ENCODE assay signal across 15 cellular contexts in genomic region chr10:63901228-63901627, GRCh38.
DNase-seq lines count a peak whose midpoint lies in the region; ATAC-seq and TF ChIP-seq lines count a peak whose summit lies in the region.
"Had no signal": no experiment of that assay in that cellular context is flagged by ENCODE, and none has a peak within 500 bp of the region (broad histone marks: within the 10 kb centered on the region; RNA-seq: fewer than 3 reads in every experiment).

No MANE protein-coding gene starts in this region.

- TF ChIP-seq CTCF in A673 (conservative IDR thresholded peaks at IDR 0.05; ENCODE audit: low read depth, low read length): peak; percentile 51
- peak; percentile 55 for TF ChIP-seq CTCF in GM12875 (IDR thresholded peaks at IDR 0.05; ENCODE audit: borderline replicate concordance, insufficient read depth, low read depth, low read length)

- H3K27me3 ChIP-seq in A673 (replicated peaks; ENCODE audit: insufficient read depth, low read depth, low read length, poor library complexity): no peaks in the 10 kb centered on the region

- intact Hi-C loops in A673 (cut with micrococcal nuclease; ENCODE audit: unreplicated experiment): no loop called here

- H3K36me3 ChIP-seq in A673 (ENCODE audit: insufficient read depth, low read length, poor library complexity, severe bottlenecking): no peaks in the 10 kb centered on the region

- CTCF ChIA-PET in A673 (lab: Charles Lee): no interaction called here

- H3K4me3 ChIP-seq in A673 (ENCODE audit: low read depth, low read length, poor library complexity, severe bottlenecking) (no peak overlapping the region), GM12875 (ENCODE audit: low read depth, low read length) (no peak overlapping the region)

- no peak overlapping the region for H3K4me3 Mint-ChIP-seq in activated T-cell treated with anti-CD3 and anti-CD28 coated beads, Interleukin-2, amount 50 U/mL, for 4 hours
- H3K4me3 Mint-ChIP-seq: activated CD8-positive, alpha-beta memory T cell treated with anti-CD3 and anti-CD28 coated beads, Interleukin-2, amount 10 ng/mL, durations not matched to agents 7 days and 5 days; CD8-positive, alpha-beta T cell had no signal

- no peaks in the 10 kb centered on the region for H3K9me3 ChIP-seq in A673 (ENCODE audit: low read depth, low read length, poor library complexity, severe bottlenecking)

- DNase-seq in A673 (ENCODE audit: low spot score) (no peak), dermis blood vessel endothelial cell (peak; percentile 1), NCI-H146 treated with DMSO at 0.1 percent for 48 hours (lab: John Stamatoyannopoulos, UW; ENCODE audit: unreplicated experiment) (no peak), SKM-1 (lab: John Stamatoyannopoulos, UW; ENCODE audit: unreplicated experiment) (no peak)
- no peak for DNase-seq in activated T-cell treated with anti-CD3 and anti-CD28 coated beads, Interleukin-2, amount 50 U/mL, for 4 hours
- DNase-seq: activated CD8-positive, alpha-beta memory T cell treated with anti-CD3 and anti-CD28 coated beads, Interleukin-2, amount 10 ng/mL, durations not matched to agents 7 days and 5 days; CD8-positive, alpha-beta T cell; central memory CD4-positive, alpha-beta T cell; hippocampal formation; NCI-H146; stimulated activated CD4-positive, alpha-beta T cell treated with anti-CD3 and anti-CD28 coated beads, Interleukin-1b, Interleukin-23, amount 100 ng/mL, for 48 hours; substantia nigra had no signal

- POLR2A ChIA-PET in A673 (lab: Charles Lee; ENCODE audit: low non-redundant PET): no interaction called here

- H3K36me3 Mint-ChIP-seq in activated T-cell treated with anti-CD3 and anti-CD28 coated beads, Interleukin-2, amount 50 U/mL, for 4 hours (ENCODE audit: insufficient read depth): no peaks in the 10 kb centered on the region
- H3K36me3 Mint-ChIP-seq: activated CD8-positive, alpha-beta memory T cell treated with anti-CD3 and anti-CD28 coated beads, Interleukin-2, amount 10 ng/mL, durations not matched to agents 7 days and 5 days; CD8-positive, alpha-beta T cell had no signal

- BruUV-seq in A673 (replicated peaks; lab: Mats Ljungman, UMichigan): no TSS peak

- H3K27me3 Mint-ChIP-seq in activated T-cell treated with anti-CD3 and anti-CD28 coated beads, Interleukin-2, amount 50 U/mL, for 4 hours (ENCODE audit: low read depth): peaks cover 2% of the 10 kb centered on the region

- peaks cover 5% of the 10 kb centered on the region for H3K4me1 ChIP-seq in A673 (ENCODE audit: insufficient read depth, low read length, poor library complexity, severe bottlenecking)

- no peaks in the 10 kb centered on the region for H3K4me1 Mint-ChIP-seq in activated T-cell treated with anti-CD3 and anti-CD28 coated beads, Interleukin-2, amount 50 U/mL, for 4 hours (ENCODE audit: low read depth)
- H3K4me1 Mint-ChIP-seq: activated CD8-positive, alpha-beta memory T cell treated with anti-CD3 and anti-CD28 coated beads, Interleukin-2, amount 10 ng/mL, durations not matched to agents 7 days and 5 days had no signal

- no peak overlapping the region for H3K27ac ChIP-seq in A673 (ENCODE audit: low read depth, low read length, poor library complexity, severe bottlenecking)

- peak; percentile 64 for ATAC-seq in HG03565 (IDR thresholded peaks at IDR 0.05; ENCODE audit: unreplicated experiment)
- no peak for ATAC-seq in GM18861 (IDR thresholded peaks at IDR 0.05; ENCODE audit: unreplicated experiment)
- no peak for ATAC-seq in activated T-cell treated with anti-CD3 and anti-CD28 coated beads, Interleukin-2, amount 50 U/mL, for 4 hours
- ATAC-seq: activated CD8-positive, alpha-beta memory T cell treated with anti-CD3 and anti-CD28 coated beads, Interleukin-2, amount 10 ng/mL, durations not matched to agents 7 days and 5 days; CD8-positive, alpha-beta T cell had no signal

- H3K9me3 Mint-ChIP-seq in activated T-cell treated with anti-CD3 and anti-CD28 coated beads, Interleukin-2, amount 50 U/mL, for 4 hours: no peaks in the 10 kb centered on the region
- H3K9me3 Mint-ChIP-seq: CD8-positive, alpha-beta T cell had no signal
